In genomic region chr5:128477946-128478345, GRCh38 we compare ENCODE assay signal across 24 cellular contexts.
A peak's percentile ranks its signal among the peaks of the same experiment; 100 is the strongest.
DNase-seq lines count a peak whose midpoint lies in the region; ATAC-seq and TF ChIP-seq lines count a peak whose summit lies in the region.
"Had no signal": no experiment of that assay in that cellular context is flagged by ENCODE, and none has a peak within 500 bp of the region (broad histone marks: within the 10 kb centered on the region; RNA-seq: fewer than 3 reads in every experiment).

No MANE protein-coding gene starts in this region.

- no peak overlapping the region for H3K27ac ChIP-seq in right atrium auricular region
- peak overlapping the region; percentile 92 for H3K27ac ChIP-seq in cardiac muscle cell
- peak overlapping the region; percentile 35 to 57 for H3K27ac ChIP-seq in left lung
- H3K27ac ChIP-seq in upper lobe of right lung = no peak overlapping the region
- no peak overlapping the region for H3K27ac ChIP-seq in WERI-Rb-1
- H3K27ac ChIP-seq: SK-N-MC had no signal

- H3K9me3 ChIP-seq in right atrium auricular region (no peaks in the 10 kb centered on the region), cardiac muscle cell (ENCODE audit: low read depth) (no peaks in the 10 kb centered on the region), left lung (no peaks in the 10 kb centered on the region), upper lobe of right lung (no peaks in the 10 kb centered on the region), WERI-Rb-1 (ENCODE audit: severe bottlenecking) (no peaks in the 10 kb centered on the region)
- H3K9me3 ChIP-seq: HAP-1 had no signal

- H3K36me3 ChIP-seq in right atrium auricular region (no peaks in the 10 kb centered on the region), cardiac muscle cell (peaks cover 26% of the 10 kb centered on the region), left lung (no peaks in the 10 kb centered on the region), upper lobe of right lung (no peaks in the 10 kb centered on the region), WERI-Rb-1 (no peaks in the 10 kb centered on the region)
- H3K36me3 ChIP-seq: HAP-1 had no signal

- intact Hi-C loops in Right ventricle myocardium inferior (cut with DNase I) (no loop called here), left lung (cut with DNase I) (no loop called here), upper lobe of right lung (cut with DNase I) (no loop called here)

- H3K27me3 ChIP-seq in right atrium auricular region (no peaks in the 10 kb centered on the region), cardiac muscle cell (no peaks in the 10 kb centered on the region), left lung (no peaks in the 10 kb centered on the region), upper lobe of right lung (no peaks in the 10 kb centered on the region), WERI-Rb-1 (ENCODE audit: insufficient read depth, low read depth, severe bottlenecking) (no peaks in the 10 kb centered on the region)

- ATAC-seq in Right ventricle myocardium inferior = peak; percentile 49
- peak; percentile 89 for ATAC-seq in left lung
- peak; percentile 94 for ATAC-seq in upper lobe of right lung
- ATAC-seq: GM23338 had no signal

- no peak for DNase-seq in Right ventricle myocardium inferior (ENCODE audit: missing footprints)
- DNase-seq in right atrium auricular region (ENCODE audit: low spot score) = no peak
- peak in 1 of 2 donors; percentile 74 for DNase-seq in cardiac muscle cell (ENCODE audit: low read depth in 1 of 2, low spot score in 1 of 2)
- no peak for DNase-seq in left lung
- DNase-seq in upper lobe of right lung = no peak
- no peak for DNase-seq in activated CD4-positive, CD25-positive, alpha-beta regulatory T cell (lab: John Stamatoyannopoulos, UW)
- no peak for DNase-seq in WERI-Rb-1
- DNase-seq in NCI-H82 treated with DMSO at 0.1 percent for 48 hours (lab: John Stamatoyannopoulos, UW; ENCODE audit: unreplicated experiment) = no peak
- DNase-seq: CD4-positive, alpha-beta T cell; COR-L47; DMS53; HFFc6; KBM-7; MV-4-11; NCI-H1105 treated with DMSO at 0.1 percent for 48 hours; NCI-H146; NCI-H1930; NCI-H2227 treated with DMSO at 0.1 percent for 48 hours; NCI-H526 treated with DMSO at 0.1 percent for 48 hours; RPMI8226; SIG-M5 had no signal

- H3K4me1 ChIP-seq in right atrium auricular region = no peaks in the 10 kb centered on the region
- H3K4me1 ChIP-seq in cardiac muscle cell (ENCODE audit: low read depth) = peaks cover 79% of the 10 kb centered on the region
- no peaks in the 10 kb centered on the region for H3K4me1 ChIP-seq in left lung
- H3K4me1 ChIP-seq in upper lobe of right lung = peaks cover 9% of the 10 kb centered on the region
- H3K4me1 ChIP-seq: HAP-1 had no signal

- TF ChIP-seq CTCF in right atrium auricular region (IDR thresholded peaks at IDR 0.05) = no peak
- no peak for TF ChIP-seq CTCF in cardiac muscle cell (IDR thresholded peaks at IDR 0.05; ENCODE audit: low read depth, low read length)
- TF ChIP-seq CTCF in left lung (IDR thresholded peaks at IDR 0.05) = no peak
- TF ChIP-seq CTCF in upper lobe of right lung (IDR thresholded peaks at IDR 0.05) = no peak
- no peak for TF ChIP-seq CTCF in WERI-Rb-1 (IDR thresholded peaks at IDR 0.05; ENCODE audit: low read depth, low read length)

- H3K4me3 ChIP-seq in right atrium auricular region = no peak overlapping the region
- no peak overlapping the region for H3K4me3 ChIP-seq in cardiac muscle cell
- no peak overlapping the region for H3K4me3 ChIP-seq in left lung
- no peak overlapping the region for H3K4me3 ChIP-seq in upper lobe of right lung
- no peak overlapping the region for H3K4me3 ChIP-seq in WERI-Rb-1 (ENCODE audit: low read depth, low read length)
- H3K4me3 ChIP-seq: GM23338, HAP-1, SK-N-MC had no signal

Comparison
In these comparisons a context has a peak if more than half of its experiments do, and no peak if none do; other contexts are left out.
1. H3K27ac ChIP-seq: peak in cardiac muscle cell (single experiment) and left lung (2 of 2); none in right atrium auricular region (0 of 2), upper lobe of right lung (single experiment) and WERI-Rb-1 (single experiment).
2. Peak in every context shown above with its lines, with median percentiles within 50 percentile points of each other: ATAC-seq.